ENCODE assay signal across 11 cellular contexts in the genomic region with DNA sequence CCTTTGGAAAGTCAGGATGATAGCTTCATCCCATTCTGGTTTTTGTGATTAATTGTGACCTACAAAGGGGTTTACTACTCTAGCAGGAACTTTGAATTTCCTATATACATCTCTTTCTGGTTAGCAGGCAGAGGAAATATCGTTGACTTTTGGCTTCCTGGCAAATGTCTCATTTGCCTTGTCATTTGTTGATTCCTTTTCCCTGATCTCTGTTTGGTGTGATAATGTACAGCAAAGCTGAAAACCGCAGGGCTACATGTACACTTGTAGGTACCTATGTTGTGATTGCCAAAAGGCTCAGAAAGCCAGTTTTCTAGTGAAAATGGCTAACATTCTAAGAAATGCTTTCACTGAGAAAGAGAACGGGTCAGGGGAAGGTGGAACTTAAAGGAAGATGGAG.
DNase-seq lines count a peak whose midpoint lies in the region; ATAC-seq lines count a peak whose summit lies in the region.
"Had no signal": no experiment of that assay in that cellular context is flagged by ENCODE, and none has a peak within 500 bp of the region (broad histone marks: within the 10 kb centered on the region; RNA-seq: fewer than 3 reads in every experiment).

No MANE protein-coding gene starts in this region.

- ATAC-seq in stimulated activated naive CD8-positive, alpha-beta T cell treated with anti-CD3 and anti-CD28 coated beads, Interleukin-15, Interleukin-2, amounts not matched to agents 100 U/mL and 50 U/mL, for 24 hours = no peak
- no peak for ATAC-seq in memory B cell (ENCODE audit: low read depth)

- peaks cover 72% of the 10 kb centered on the region for H3K4me1 Mint-ChIP-seq in stimulated activated naive CD8-positive, alpha-beta T cell treated with anti-CD3 and anti-CD28 coated beads, Interleukin-15, Interleukin-2, amounts not matched to agents 100 ng/mL and 50 ng/mL, for 24 hours (ENCODE audit: low read depth)
- H3K4me1 Mint-ChIP-seq in memory B cell = peaks cover 25% of the 10 kb centered on the region

- H3K4me1 ChIP-seq in adipocyte (ENCODE audit: control insufficient read depth, insufficient read depth, low read length) = peaks cover 32% of the 10 kb centered on the region

- H3K4me3 ChIP-seq in adipocyte (ENCODE audit: low read length) = peak overlapping the region; percentile 17

- no peaks in the 10 kb centered on the region for H3K9me3 Mint-ChIP-seq in stimulated activated naive CD8-positive, alpha-beta T cell treated with anti-CD3 and anti-CD28 coated beads, Interleukin-15, Interleukin-2, amounts not matched to agents 100 ng/mL and 50 ng/mL, for 24 hours
- H3K9me3 Mint-ChIP-seq in memory B cell = no peaks in the 10 kb centered on the region

- H3K9me3 ChIP-seq in adipocyte (ENCODE audit: control insufficient read depth, low read length) = no peaks in the 10 kb centered on the region

- no peaks in the 10 kb centered on the region for H3K27me3 ChIP-seq in adipocyte (replicated peaks; ENCODE audit: control insufficient read depth, insufficient read depth, low read length)

- H3K4me3 Mint-ChIP-seq in stimulated activated naive CD8-positive, alpha-beta T cell treated with anti-CD3 and anti-CD28 coated beads, Interleukin-15, Interleukin-2, amounts not matched to agents 100 ng/mL and 50 ng/mL, for 24 hours = no peak overlapping the region
- no peak overlapping the region for H3K4me3 Mint-ChIP-seq in memory B cell

- DNase-seq in stimulated activated naive CD8-positive, alpha-beta T cell treated with anti-CD3 and anti-CD28 coated beads, Interleukin-15, Interleukin-2, amounts not matched to agents 100 U/mL and 50 U/mL, for 24 hours = no peak
- DNase-seq in adipocyte (ENCODE audit: low read depth) = no peak
- DNase-seq in memory B cell (ENCODE audit: low spot score in 2 of 2) = no peak
- DNase-seq in KG1 (lab: John Stamatoyannopoulos, UW) = no peak
- DNase-seq in stimulated activated naive CD4-positive, alpha-beta T cell (lab: John Stamatoyannopoulos, UW) = no peak
- DNase-seq in central memory CD4-positive, alpha-beta T cell = no peak
- DNase-seq in CD1c-positive myeloid dendritic cell (ENCODE audit: extremely low spot score) = no peak
- DNase-seq: NCI-H524; stimulated activated CD4-positive, alpha-beta T cell treated with anti-CD3 and anti-CD28 coated beads, Interleukin-15, amount 100 ng/mL, for 24 hours; T-helper 9 cell had no signal

- no peaks in the 10 kb centered on the region for H3K27me3 Mint-ChIP-seq in stimulated activated naive CD8-positive, alpha-beta T cell treated with anti-CD3 and anti-CD28 coated beads, Interleukin-15, Interleukin-2, amounts not matched to agents 100 ng/mL and 50 ng/mL, for 24 hours
- H3K27me3 Mint-ChIP-seq in memory B cell = no peaks in the 10 kb centered on the region

- peaks cover 27% of the 10 kb centered on the region for H3K36me3 ChIP-seq in adipocyte (ENCODE audit: control insufficient read depth, insufficient read depth, low read length, severe bottlenecking)

- H3K36me3 Mint-ChIP-seq in stimulated activated naive CD8-positive, alpha-beta T cell treated with anti-CD3 and anti-CD28 coated beads, Interleukin-15, Interleukin-2, amounts not matched to agents 100 ng/mL and 50 ng/mL, for 24 hours (ENCODE audit: low read depth) = peaks cover 49% of the 10 kb centered on the region
- H3K36me3 Mint-ChIP-seq in memory B cell = peaks cover 11% of the 10 kb centered on the region

- no peak overlapping the region for H3K9ac ChIP-seq in adipocyte (ENCODE audit: low read length)

- H3K27ac Mint-ChIP-seq in stimulated activated naive CD8-positive, alpha-beta T cell treated with anti-CD3 and anti-CD28 coated beads, Interleukin-15, Interleukin-2, amounts not matched to agents 100 ng/mL and 50 ng/mL, for 24 hours = peak overlapping the region; percentile 41
- peak overlapping the region; percentile 72 for H3K27ac Mint-ChIP-seq in memory B cell
